ENCODE assay signal across 8 cellular contexts in the genomic region with DNA sequence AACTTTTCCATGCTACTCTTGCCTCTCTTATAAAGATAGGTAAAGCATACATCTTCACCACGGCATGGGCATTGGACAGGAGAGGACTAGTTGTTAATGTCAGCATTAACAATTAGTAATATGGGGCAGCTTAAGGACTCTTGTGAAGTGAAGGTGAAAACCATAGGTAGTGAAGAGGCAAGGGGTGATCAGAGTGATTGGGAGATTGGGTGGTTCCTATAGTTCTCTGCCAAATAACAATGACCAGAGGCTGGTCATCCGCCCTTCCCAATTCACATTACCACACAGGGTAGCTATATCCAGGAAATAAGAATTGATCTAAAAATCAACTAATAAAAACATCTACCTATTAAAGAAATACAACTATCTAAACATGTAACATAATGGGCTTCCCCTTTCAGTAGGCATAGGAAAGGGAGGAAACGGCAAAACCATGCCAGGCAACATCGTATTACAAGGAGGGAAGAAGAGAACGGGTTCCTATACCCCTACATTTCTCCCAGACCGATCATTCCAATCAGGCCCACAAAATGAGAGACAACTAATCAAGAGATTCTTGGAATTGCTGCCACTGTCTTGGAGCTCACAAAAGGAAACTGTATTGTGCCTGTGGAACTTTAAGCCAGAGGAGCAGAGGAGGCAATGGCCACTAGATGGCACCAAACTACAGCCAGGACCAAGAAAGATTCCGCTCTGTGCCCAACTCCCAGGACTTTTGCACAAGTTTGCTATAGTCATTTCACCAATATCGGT.
DNase-seq lines count a peak whose midpoint lies in the region; ATAC-seq, FAIRE-seq and TF ChIP-seq lines count a peak whose summit lies in the region.

No MANE protein-coding gene starts in this region.

- peak; percentile 96 for ATAC-seq in HG03378 (IDR thresholded peaks at IDR 0.05; ENCODE audit: unreplicated experiment)
- ATAC-seq in activated CD8-positive, alpha-beta T cell treated with anti-CD3 and anti-CD28 coated beads, Interleukin-2, amount 10 ng/mL, durations not matched to agents 7 days and 5 days: peak; percentile 86

- no peak overlapping the region for H2BK20ac ChIP-seq in H1 (ENCODE audit: low read length)

- CTCF ChIA-PET in activated CD8-positive, alpha-beta T cell treated with anti-CD3 and anti-CD28 coated beads, Interleukin-2, amount 10 ng/mL, durations not matched to agents 7 days and 5 days (lab: Charles Lee): interaction anchor here (0.6 to 3.8 kb wide), 35 partner anchors 9 to 355 kb away, joined by 3 to 39 read pairs (median 4); no protein-coding TSS in a partner anchor
- CTCF ChIA-PET in H1 (lab: Charles Lee; ENCODE audit: partially characterized antibody): interaction anchor here (0.6 to 4.4 kb wide), 42 partner anchors 9 to 368 kb away, joined by 3 to 29 read pairs (median 4); no protein-coding TSS in a partner anchor

- H3K4me3 ChIP-seq in H1 (ENCODE audit: extremely low read depth in 1 of 4, insufficient read depth in 2 of 4, low read depth in 3 of 4, low read length in 4 of 4): no peak overlapping the region

- no peaks in the 10 kb centered on the region for H3K79me2 ChIP-seq in H1 (ENCODE audit: control insufficient read depth in 1 of 2, insufficient read depth in 2 of 2, low read length in 2 of 2)

- no peak overlapping the region for H4K5ac ChIP-seq in H1 (ENCODE audit: insufficient read length, low read depth, low read length)

- H3K4ac ChIP-seq in H1 (replicated peaks; ENCODE audit: insufficient read length, low read depth, low read length): no peak overlapping the region

- peaks cover 0 to 2% (median 0%) of the 10 kb centered on the region in 4 experiments; a peak in 3 of 7 replicates for H3K4me1 ChIP-seq in H1 (replicated peaks in 1 of 4; ENCODE audit: control insufficient read depth in 3 of 4, insufficient read depth in 4 of 4, low read length in 3 of 4)

- H4K8ac ChIP-seq in H1 (ENCODE audit: extremely low read depth, insufficient read depth, low read length): no peak overlapping the region

- no peaks in the 10 kb centered on the region for H3K27me3 Mint-ChIP-seq in activated CD8-positive, alpha-beta T cell treated with anti-CD3 and anti-CD28 coated beads, Interleukin-2, amount 10 ng/mL, durations not matched to agents 7 days and 5 days (ENCODE audit: low read depth)

- no peaks in the 10 kb centered on the region for H3K36me3 ChIP-seq in H1 (ENCODE audit: control insufficient read depth in 2 of 4, insufficient read depth in 4 of 4, low read length in 3 of 4)

- H3K18ac ChIP-seq in H1 (ENCODE audit: extremely low read depth, low read length): no peak overlapping the region

- DNase-seq in CD1c-positive myeloid dendritic cell (ENCODE audit: extremely low spot score): peak; percentile 67
- peak; percentile 3 for DNase-seq in GM19240 (ENCODE audit: insufficient read length, low spot score)
- DNase-seq in NCI-H82 (lab: John Stamatoyannopoulos, UW): peak; percentile 80
- DNase-seq in activated CD8-positive, alpha-beta T cell treated with anti-CD3 and anti-CD28 coated beads, Interleukin-2, amount 10 ng/mL, durations not matched to agents 7 days and 5 days: peak; percentile 73
- peak; percentile 54 to 79 for DNase-seq in H1 (ENCODE audit: low read depth in 1 of 2, low spot score in 2 of 2)
- peak; percentile 82 for DNase-seq in midbrain (lab: John Stamatoyannopoulos, UW)
- peak; percentile 23 to 32 for DNase-seq in stimulated activated CD8-positive, alpha-beta memory T cell treated with anti-CD3 and anti-CD28 coated beads, Interleukin-4, amount 100 ng/mL, for 4 hours (ENCODE audit: low read depth in 2 of 2, low spot score in 1 of 2)

- no peak overlapping the region for H2BK5ac ChIP-seq in H1 (ENCODE audit: low read depth, low read length)

- no peak overlapping the region for H3K56ac ChIP-seq in H1 (replicated peaks; ENCODE audit: insufficient read length, low read depth, low read length)

- no peak overlapping the region for H4K91ac ChIP-seq in H1 (replicated peaks; ENCODE audit: insufficient read length, low read length)

- H3K36me3 Mint-ChIP-seq in activated CD8-positive, alpha-beta T cell treated with anti-CD3 and anti-CD28 coated beads, Interleukin-2, amount 10 ng/mL, durations not matched to agents 7 days and 5 days (ENCODE audit: low read depth): no peaks in the 10 kb centered on the region

- no peak overlapping the region for H2AK5ac ChIP-seq in H1 (ENCODE audit: low read depth, low read length)

- TF ChIP-seq CTCF in H1 (IDR thresholded peaks at IDR 0.05; ENCODE audit: control extremely low read depth in 1 of 3, insufficient read depth in 1 of 3, low read depth in 1 of 3, low read length in 3 of 3): peak; percentile 68 to 94 (median 87)

- peaks cover 1% of the 10 kb centered on the region for H3K4me1 Mint-ChIP-seq in activated CD8-positive, alpha-beta T cell treated with anti-CD3 and anti-CD28 coated beads, Interleukin-2, amount 10 ng/mL, durations not matched to agents 7 days and 5 days (ENCODE audit: low read depth)

- no peaks in the 10 kb centered on the region for H3K27me3 ChIP-seq in H1 (replicated peaks in 1 of 4; ENCODE audit: control insufficient read depth in 3 of 4, extremely low read depth in 1 of 4, insufficient read depth in 3 of 4, low read length in 3 of 4)

- H3K27ac ChIP-seq in H1 (ENCODE audit: low read depth, low read length): no peak overlapping the region

- POLR2A ChIA-PET in activated CD8-positive, alpha-beta T cell treated with anti-CD3 and anti-CD28 coated beads, Interleukin-2, amount 10 ng/mL, durations not matched to agents 7 days and 5 days (lab: Charles Lee): interaction anchor here (0.6 to 1.3 kb wide), 3 partner anchors 85 to 120 kb away, joined by 3 read pairs; no protein-coding TSS in a partner anchor
- POLR2A ChIA-PET in H1 (lab: Charles Lee; ENCODE audit: partially characterized antibody): interaction anchor here (1.1 kb wide), 1 partner anchor 51 kb away, joined by 3 read pairs; no protein-coding TSS in a partner anchor

- TF ChIP-seq EP300 in H1 (IDR thresholded peaks at IDR 0.05; ENCODE audit: borderline replicate concordance in 1 of 2, low read depth in 2 of 2, low read length in 2 of 2): no peak

- no peak overlapping the region for H3K4me2 ChIP-seq in H1 (ENCODE audit: insufficient read depth in 1 of 2, low read depth in 2 of 2, low read length in 2 of 2)

- TF ChIP-seq RAD21 in H1 (IDR thresholded peaks at IDR 0.05 in 1 of 2, conservative IDR thresholded peaks at IDR 0.05 in 1 of 2; ENCODE audit: low read depth in 2 of 2, low read length in 2 of 2): peak; percentile 94 to 96

- no peak for TF ChIP-seq POLR2A in H1 (IDR thresholded peaks at IDR 0.05; ENCODE audit: control extremely low read depth in 1 of 2, low read depth in 2 of 2, low read length in 2 of 2)

- no peak overlapping the region for H3K14ac ChIP-seq in H1 (ENCODE audit: insufficient read length)

- H3K9me3 Mint-ChIP-seq in activated CD8-positive, alpha-beta T cell treated with anti-CD3 and anti-CD28 coated beads, Interleukin-2, amount 10 ng/mL, durations not matched to agents 7 days and 5 days (ENCODE audit: insufficient read depth): no peaks in the 10 kb centered on the region

- FAIRE-seq in H1 (lab: Jason Lieb, UNC): peak; percentile 99

- H3K9me3 ChIP-seq in H1 (ENCODE audit: insufficient read depth in 2 of 2, low read depth in 1 of 2, low read length in 1 of 2): no peaks in the 10 kb centered on the region

- WGBS in H1 (ENCODE audit: extremely low coverage in 1 of 2, insufficient coverage in 1 of 2, insufficient read length in 1 of 2, insufficient replicate concordance in 2 of 2, low coverage in 1 of 2, low lambda C conversion rate in 2 of 2, missing lambda C conversion rate in 1 of 2), 2 experiments: 52% methylated on average over 8 of the region's 8 CpGs; no CpG with 5 or more reads in 1 of the 2 experiments

- H3K79me1 ChIP-seq in H1 (ENCODE audit: low read depth, low read length): no peaks in the 10 kb centered on the region

- no peak overlapping the region for H2BK15ac ChIP-seq in H1 (ENCODE audit: low read length)

- no peak overlapping the region for H3K27ac Mint-ChIP-seq in activated CD8-positive, alpha-beta T cell treated with anti-CD3 and anti-CD28 coated beads, Interleukin-2, amount 10 ng/mL, durations not matched to agents 7 days and 5 days

- no peak overlapping the region for H2BK12ac ChIP-seq in H1 (ENCODE audit: low read depth, low read length)

- H2AFZ ChIP-seq in H1 (ENCODE audit: low read length): peak overlapping the region; percentile 3; the same call in 1 of the 2 replicates

- no peaks in the 10 kb centered on the region for H4K20me1 ChIP-seq in H1 (replicated peaks in 1 of 2; ENCODE audit: control insufficient read depth in 1 of 2, insufficient read depth in 2 of 2, low read length in 2 of 2)

- H3K23ac ChIP-seq in H1 (ENCODE audit: insufficient read length): no peak overlapping the region

- H2BK120ac ChIP-seq in H1 (replicated peaks; ENCODE audit: low read depth, low read length): no peak overlapping the region

- peak overlapping the region; percentile 41 for H3K4me3 Mint-ChIP-seq in activated CD8-positive, alpha-beta T cell treated with anti-CD3 and anti-CD28 coated beads, Interleukin-2, amount 10 ng/mL, durations not matched to agents 7 days and 5 days

- H3K23me2 ChIP-seq in H1 (ENCODE audit: low read depth, low read length): no peaks in the 10 kb centered on the region

- H3K9ac ChIP-seq in H1 (replicated peaks in 1 of 4; ENCODE audit: extremely low read depth in 1 of 4, low read depth in 3 of 4, low read length in 3 of 4): no peak overlapping the region

TF ChIP-seq in H1, 55 proteins besides CTCF, POLR2A, EP300 and RAD21:
- TF ChIP-seq RFX5 (IDR thresholded peaks at IDR 0.05; ENCODE audit: borderline replicate concordance, low read depth, low read length) (no peak), TEAD4 (IDR thresholded peaks at IDR 0.05; ENCODE audit: low read depth, low read length) (peak; percentile 82), SP4 (IDR thresholded peaks at IDR 0.05; ENCODE audit: low read length) (0 out of 2 replicates have a peak, but pooled peaks have one; percentile 33)
- TF ChIP-seq, protein P1, sequence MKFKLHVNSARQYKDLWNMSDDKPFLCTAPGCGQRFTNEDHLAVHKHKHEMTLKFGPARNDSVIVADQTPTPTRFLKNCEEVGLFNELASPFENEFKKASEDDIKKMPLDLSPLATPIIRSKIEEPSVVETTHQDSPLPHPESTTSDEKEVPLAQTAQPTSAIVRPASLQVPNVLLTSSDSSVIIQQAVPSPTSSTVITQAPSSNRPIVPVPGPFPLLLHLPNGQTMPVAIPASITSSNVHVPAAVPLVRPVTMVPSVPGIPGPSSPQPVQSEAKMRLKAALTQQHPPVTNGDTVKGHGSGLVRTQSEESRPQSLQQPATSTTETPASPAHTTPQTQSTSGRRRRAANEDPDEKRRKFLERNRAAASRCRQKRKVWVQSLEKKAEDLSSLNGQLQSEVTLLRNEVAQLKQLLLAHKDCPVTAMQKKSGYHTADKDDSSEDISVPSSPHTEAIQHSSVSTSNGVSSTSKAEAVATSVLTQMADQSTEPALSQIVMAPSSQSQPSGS (IDR thresholded peaks at IDR 0.05; ENCODE audit: low read length): no peak

Comparison
In these comparisons a context has a peak if more than half of its experiments do, and no peak if none do; other contexts are left out.
1. DNase-seq: peak in every context shown above with its lines; median percentile 82 in midbrain; 80 in NCI-H82; 73 in activated CD8-positive, alpha-beta T cell treated with anti-CD3 and anti-CD28 coated beads, Interleukin-2, amount 10 ng/mL, durations not matched to agents 7 days and 5 days; 67 in CD1c-positive myeloid dendritic cell; 66 in H1; 28 in stimulated activated CD8-positive, alpha-beta memory T cell treated with anti-CD3 and anti-CD28 coated beads, Interleukin-4, amount 100 ng/mL, for 4 hours; 3 in GM19240.